In the genomic region with DNA sequence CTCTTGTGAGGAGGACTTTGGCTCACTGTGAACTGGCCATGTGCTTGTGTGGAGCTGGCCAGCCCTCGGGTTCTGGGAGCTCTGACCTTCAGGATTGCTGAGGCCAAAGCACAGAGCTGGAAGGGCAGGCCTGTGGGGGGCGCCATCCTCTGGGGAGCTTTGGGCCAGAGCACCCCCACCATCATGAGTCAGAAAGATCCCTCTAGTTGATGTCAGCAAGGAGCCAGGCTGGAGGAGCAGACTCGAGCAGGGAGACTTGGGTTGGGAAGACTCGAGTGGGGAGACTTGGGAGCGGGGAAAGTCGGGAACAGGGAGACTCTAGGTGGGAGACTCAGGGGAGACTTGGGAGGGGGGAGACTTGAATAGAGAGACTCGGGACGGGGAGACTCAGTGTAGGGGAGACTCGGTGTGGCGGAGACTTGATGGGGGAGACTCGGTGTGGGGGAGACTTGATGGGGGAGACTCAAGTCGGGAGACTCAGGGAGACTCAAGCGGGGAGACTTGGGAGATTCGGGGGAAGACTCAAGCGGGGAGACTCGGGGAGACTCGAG, we compare ENCODE assay signal across 1 cellular context.
TF ChIP-seq lines count a peak whose summit lies in the region.

No MANE protein-coding gene starts in this region.

TF ChIP-seq in K562, 482 proteins besides CTCF, POLR2A, EP300 and RAD21:
- TF ChIP-seq CBFA2T2 (conservative IDR thresholded peaks at IDR 0.05) (no peak), ZNF57 (CRISPR knock-in tag; IDR thresholded peaks at IDR 0.05) (no peak), GATA2 (CRISPR knock-in tag; IDR thresholded peaks at IDR 0.05) (0 out of 2 replicates have a peak, but pooled peaks have one; percentile 11), YBX1 (IDR thresholded peaks at IDR 0.05) (no peak), ESRRA (IDR thresholded peaks at IDR 0.05; ENCODE audit: borderline replicate concordance, low read depth) (peak; percentile 61; the same call in 1 of the 2 replicates), TCF7 (IDR thresholded peaks at IDR 0.05; ENCODE audit: borderline replicate concordance) (no peak), ZNF644 (tag; IDR thresholded peaks at IDR 0.05; ENCODE audit: low read depth) (no peak), RFX7 (CRISPR knock-in tag; IDR thresholded peaks at IDR 0.05) (no peak), ZNF766 (CRISPR knock-in tag; conservative IDR thresholded peaks at IDR 0.05) (no peak), HNRNPK (IDR thresholded peaks at IDR 0.05; ENCODE audit: low read depth, low read length, poor library complexity, severe bottlenecking) (no peak), JUND (IDR thresholded peaks at IDR 0.05; ENCODE audit: borderline replicate concordance, low read depth, low read length) (peak; percentile 63), JUND (tag; IDR thresholded peaks at IDR 0.05; ENCODE audit: borderline replicate concordance, low read depth, low read length) (peak; percentile 14; the same call in 1 of the 3 replicates), RBM25 (IDR thresholded peaks at IDR 0.05; ENCODE audit: low read depth, low read length, severe bottlenecking) (no peak)
- TF ChIP-seq, protein P1, sequence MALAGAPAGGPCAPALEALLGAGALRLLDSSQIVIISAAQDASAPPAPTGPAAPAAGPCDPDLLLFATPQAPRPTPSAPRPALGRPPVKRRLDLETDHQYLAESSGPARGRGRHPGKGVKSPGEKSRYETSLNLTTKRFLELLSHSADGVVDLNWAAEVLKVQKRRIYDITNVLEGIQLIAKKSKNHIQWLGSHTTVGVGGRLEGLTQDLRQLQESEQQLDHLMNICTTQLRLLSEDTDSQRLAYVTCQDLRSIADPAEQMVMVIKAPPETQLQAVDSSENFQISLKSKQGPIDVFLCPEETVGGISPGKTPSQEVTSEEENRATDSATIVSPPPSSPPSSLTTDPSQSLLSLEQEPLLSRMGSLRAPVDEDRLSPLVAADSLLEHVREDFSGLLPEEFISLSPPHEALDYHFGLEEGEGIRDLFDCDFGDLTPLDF (CRISPR knock-in tag; IDR thresholded peaks at IDR 0.05) = no peak
- TF ChIP-seq, protein P2, sequence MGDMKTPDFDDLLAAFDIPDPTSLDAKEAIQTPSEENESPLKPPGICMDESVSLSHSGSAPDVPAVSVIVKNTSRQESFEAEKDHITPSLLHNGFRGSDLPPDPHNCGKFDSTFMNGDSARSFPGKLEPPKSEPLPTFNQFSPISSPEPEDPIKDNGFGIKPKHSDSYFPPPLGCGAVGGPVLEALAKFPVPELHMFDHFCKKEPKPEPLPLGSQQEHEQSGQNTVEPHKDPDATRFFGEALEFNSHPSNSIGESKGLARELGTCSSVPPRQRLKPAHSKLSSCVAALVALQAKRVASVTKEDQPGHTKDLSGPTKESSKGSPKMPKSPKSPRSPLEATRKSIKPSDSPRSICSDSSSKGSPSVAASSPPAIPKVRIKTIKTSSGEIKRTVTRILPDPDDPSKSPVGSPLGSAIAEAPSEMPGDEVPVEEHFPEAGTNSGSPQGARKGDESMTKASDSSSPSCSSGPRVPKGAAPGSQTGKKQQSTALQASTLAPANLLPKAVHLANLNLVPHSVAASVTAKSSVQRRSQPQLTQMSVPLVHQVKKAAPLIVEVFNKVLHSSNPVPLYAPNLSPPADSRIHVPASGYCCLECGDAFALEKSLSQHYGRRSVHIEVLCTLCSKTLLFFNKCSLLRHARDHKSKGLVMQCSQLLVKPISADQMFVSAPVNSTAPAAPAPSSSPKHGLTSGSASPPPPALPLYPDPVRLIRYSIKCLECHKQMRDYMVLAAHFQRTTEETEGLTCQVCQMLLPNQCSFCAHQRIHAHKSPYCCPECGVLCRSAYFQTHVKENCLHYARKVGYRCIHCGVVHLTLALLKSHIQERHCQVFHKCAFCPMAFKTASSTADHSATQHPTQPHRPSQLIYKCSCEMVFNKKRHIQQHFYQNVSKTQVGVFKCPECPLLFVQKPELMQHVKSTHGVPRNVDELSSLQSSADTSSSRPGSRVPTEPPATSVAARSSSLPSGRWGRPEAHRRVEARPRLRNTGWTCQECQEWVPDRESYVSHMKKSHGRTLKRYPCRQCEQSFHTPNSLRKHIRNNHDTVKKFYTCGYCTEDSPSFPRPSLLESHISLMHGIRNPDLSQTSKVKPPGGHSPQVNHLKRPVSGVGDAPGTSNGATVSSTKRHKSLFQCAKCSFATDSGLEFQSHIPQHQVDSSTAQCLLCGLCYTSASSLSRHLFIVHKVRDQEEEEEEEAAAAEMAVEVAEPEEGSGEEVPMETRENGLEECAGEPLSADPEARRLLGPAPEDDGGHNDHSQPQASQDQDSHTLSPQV (IDR thresholded peaks at IDR 0.05) = 0 out of 2 replicates have a peak, but pooled peaks have one; percentile 37
- TF ChIP-seq, protein P3, sequence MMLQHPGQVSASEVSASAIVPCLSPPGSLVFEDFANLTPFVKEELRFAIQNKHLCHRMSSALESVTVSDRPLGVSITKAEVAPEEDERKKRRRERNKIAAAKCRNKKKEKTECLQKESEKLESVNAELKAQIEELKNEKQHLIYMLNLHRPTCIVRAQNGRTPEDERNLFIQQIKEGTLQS (IDR thresholded peaks at IDR 0.05) = peak; percentile 42
- TF ChIP-seq, protein P3 (CRISPR knock-in tag; conservative IDR thresholded peaks at IDR 0.05) = no peak
- TF ChIP-seq, protein P4, sequence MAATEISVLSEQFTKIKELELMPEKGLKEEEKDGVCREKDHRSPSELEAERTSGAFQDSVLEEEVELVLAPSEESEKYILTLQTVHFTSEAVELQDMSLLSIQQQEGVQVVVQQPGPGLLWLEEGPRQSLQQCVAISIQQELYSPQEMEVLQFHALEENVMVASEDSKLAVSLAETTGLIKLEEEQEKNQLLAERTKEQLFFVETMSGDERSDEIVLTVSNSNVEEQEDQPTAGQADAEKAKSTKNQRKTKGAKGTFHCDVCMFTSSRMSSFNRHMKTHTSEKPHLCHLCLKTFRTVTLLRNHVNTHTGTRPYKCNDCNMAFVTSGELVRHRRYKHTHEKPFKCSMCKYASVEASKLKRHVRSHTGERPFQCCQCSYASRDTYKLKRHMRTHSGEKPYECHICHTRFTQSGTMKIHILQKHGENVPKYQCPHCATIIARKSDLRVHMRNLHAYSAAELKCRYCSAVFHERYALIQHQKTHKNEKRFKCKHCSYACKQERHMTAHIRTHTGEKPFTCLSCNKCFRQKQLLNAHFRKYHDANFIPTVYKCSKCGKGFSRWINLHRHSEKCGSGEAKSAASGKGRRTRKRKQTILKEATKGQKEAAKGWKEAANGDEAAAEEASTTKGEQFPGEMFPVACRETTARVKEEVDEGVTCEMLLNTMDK (IDR thresholded peaks at IDR 0.05; ENCODE audit: borderline replicate concordance, insufficient read depth, low read depth, low read length, poor library complexity, severe bottlenecking) = peak; percentile 59
- TF ChIP-seq, protein P5, sequence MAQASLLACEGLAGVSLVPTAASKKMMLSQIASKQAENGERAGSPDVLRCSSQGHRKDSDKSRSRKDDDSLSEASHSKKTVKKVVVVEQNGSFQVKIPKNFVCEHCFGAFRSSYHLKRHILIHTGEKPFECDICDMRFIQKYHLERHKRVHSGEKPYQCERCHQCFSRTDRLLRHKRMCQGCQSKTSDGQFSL (CRISPR knock-in tag; IDR thresholded peaks at IDR 0.05) = peak; percentile 95
- TF ChIP-seq, protein P5 (tag; IDR thresholded peaks at IDR 0.05) = 0 out of 4 replicates have a peak, but pooled peaks of 1 of the 2 experiments have one; percentile 36
- TF ChIP-seq, protein P6, sequence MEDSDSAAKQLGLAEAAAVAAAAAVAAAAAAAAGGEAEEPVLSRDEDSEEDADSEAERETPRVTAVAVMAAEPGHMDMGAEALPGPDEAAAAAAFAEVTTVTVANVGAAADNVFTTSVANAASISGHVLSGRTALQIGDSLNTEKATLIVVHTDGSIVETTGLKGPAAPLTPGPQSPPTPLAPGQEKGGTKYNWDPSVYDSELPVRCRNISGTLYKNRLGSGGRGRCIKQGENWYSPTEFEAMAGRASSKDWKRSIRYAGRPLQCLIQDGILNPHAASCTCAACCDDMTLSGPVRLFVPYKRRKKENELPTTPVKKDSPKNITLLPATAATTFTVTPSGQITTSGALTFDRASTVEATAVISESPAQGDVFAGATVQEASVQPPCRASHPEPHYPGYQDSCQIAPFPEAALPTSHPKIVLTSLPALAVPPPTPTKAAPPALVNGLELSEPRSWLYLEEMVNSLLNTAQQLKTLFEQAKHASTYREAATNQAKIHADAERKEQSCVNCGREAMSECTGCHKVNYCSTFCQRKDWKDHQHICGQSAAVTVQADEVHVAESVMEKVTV (CRISPR knock-in tag; IDR thresholded peaks at IDR 0.05) = no peak
